Comparison of ENCODE assay signal across 8 cellular contexts in the genomic region with DNA sequence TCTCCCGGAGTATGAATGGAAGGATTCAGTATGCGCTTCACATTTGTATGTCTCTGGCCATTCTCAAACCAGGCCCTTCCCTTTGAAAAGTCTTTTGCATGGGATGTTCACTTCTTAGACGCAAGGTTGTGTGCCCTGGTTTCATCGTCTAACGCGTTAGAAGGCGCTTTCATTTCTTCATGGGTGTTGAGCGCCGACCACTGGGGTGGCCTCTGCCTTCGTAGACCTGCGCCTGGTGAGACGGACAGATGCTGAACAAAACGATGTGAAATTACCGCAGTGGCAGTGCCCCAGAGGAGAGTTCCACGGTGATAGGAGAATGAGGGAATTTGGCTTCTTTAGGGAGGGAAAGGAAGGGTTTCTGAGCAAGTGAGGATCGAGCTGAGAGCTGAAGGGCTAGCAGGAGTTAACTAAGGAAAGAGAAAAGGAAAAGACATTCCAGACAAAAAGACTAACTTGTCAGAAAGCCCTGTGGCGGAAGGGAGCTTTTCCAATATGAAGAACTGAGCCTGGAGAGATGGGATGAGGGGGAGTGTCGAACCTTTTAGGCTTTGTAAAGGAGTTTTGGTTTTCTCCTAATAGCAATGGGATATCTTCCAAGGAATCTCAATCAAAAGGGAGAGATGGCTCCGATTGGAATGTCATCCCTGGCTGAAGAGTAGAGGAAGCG. TPM values are rescaled to one million over a fixed set of nuclear protein-coding genes. Genes with fewer than 3 reads are reported as not detected.
DNase-seq lines count a peak whose midpoint lies in the region; ATAC-seq lines count a peak whose summit lies in the region.

No MANE protein-coding gene starts in this region.

- peak overlapping the region; percentile 84 for H3K9ac ChIP-seq in iPS-15b (ENCODE audit: low read depth, low read length)

- DNase-seq in SIG-M5 treated with dmso at 0.1 percent for 504 hours (lab: John Stamatoyannopoulos, UW; ENCODE audit: unreplicated experiment) (peak; percentile 69), SIG-M5 (lab: John Stamatoyannopoulos, UW) (no peak), OCI-M1 (lab: John Stamatoyannopoulos, UW) (peak; percentile 90), NCI-H1694 treated with DMSO at 0.1 percent for 48 hours (lab: John Stamatoyannopoulos, UW) (no peak)
- DNase-seq in activated naive CD8-positive, alpha-beta T cell treated with anti-CD3 and anti-CD28 coated beads, Interleukin-2, amount 10 ng/mL, durations not matched to agents 7 days and 5 days = peak; percentile 55
- DNase-seq in stimulated activated CD4-positive, alpha-beta T cell treated with anti-CD3 and anti-CD28 coated beads, Interleukin-15, amount 100 ng/mL, for 1 hour (ENCODE audit: low read depth in 1 of 2, low spot score in 1 of 2) = peak; percentile 10 to 24

- peak; percentile 24 for ATAC-seq in HG02852 (IDR thresholded peaks at IDR 0.05; ENCODE audit: unreplicated experiment)
- peak; percentile 10 for ATAC-seq in activated naive CD8-positive, alpha-beta T cell treated with anti-CD3 and anti-CD28 coated beads, Interleukin-2, amount 10 ng/mL, durations not matched to agents 7 days and 5 days (ENCODE audit: low read depth)

- H3K36me3 Mint-ChIP-seq in activated naive CD8-positive, alpha-beta T cell treated with anti-CD3 and anti-CD28 coated beads, Interleukin-2, amount 10 ng/mL, durations not matched to agents 7 days and 5 days = peaks cover 16% of the 10 kb centered on the region

- no peaks in the 10 kb centered on the region for H3K9me3 Mint-ChIP-seq in activated naive CD8-positive, alpha-beta T cell treated with anti-CD3 and anti-CD28 coated beads, Interleukin-2, amount 10 ng/mL, durations not matched to agents 7 days and 5 days

- H3K4me3 ChIP-seq in iPS-15b (ENCODE audit: low read depth, low read length) = peak overlapping the region; percentile 83

- no peak overlapping the region for H3K4me3 Mint-ChIP-seq in activated naive CD8-positive, alpha-beta T cell treated with anti-CD3 and anti-CD28 coated beads, Interleukin-2, amount 10 ng/mL, durations not matched to agents 7 days and 5 days

- H3K27ac Mint-ChIP-seq in activated naive CD8-positive, alpha-beta T cell treated with anti-CD3 and anti-CD28 coated beads, Interleukin-2, amount 10 ng/mL, durations not matched to agents 7 days and 5 days = no peak overlapping the region

- H3K27me3 ChIP-seq in iPS-15b (ENCODE audit: control insufficient read depth, insufficient read depth, low read length) = no peaks in the 10 kb centered on the region

- H3K9me3 ChIP-seq in iPS-15b (ENCODE audit: control insufficient read depth, insufficient read depth, low read length) = no peaks in the 10 kb centered on the region

- H3K4me1 Mint-ChIP-seq in activated naive CD8-positive, alpha-beta T cell treated with anti-CD3 and anti-CD28 coated beads, Interleukin-2, amount 10 ng/mL, durations not matched to agents 7 days and 5 days = peaks cover 24% of the 10 kb centered on the region

- H3K27me3 Mint-ChIP-seq in activated naive CD8-positive, alpha-beta T cell treated with anti-CD3 and anti-CD28 coated beads, Interleukin-2, amount 10 ng/mL, durations not matched to agents 7 days and 5 days = no peaks in the 10 kb centered on the region

- POLR2A ChIA-PET in activated naive CD8-positive, alpha-beta T cell treated with anti-CD3 and anti-CD28 coated beads, Interleukin-2, amount 10 ng/mL, durations not matched to agents 7 days and 5 days (lab: Charles Lee) = interaction anchor here (0.5 to 2.0 kb wide), 6 partner anchors 8 to 175 kb away, joined by 3 to 9 read pairs (median 3); a partner anchor contains a TSS

- peaks cover 2% of the 10 kb centered on the region for H3K4me1 ChIP-seq in iPS-15b (ENCODE audit: control insufficient read depth, insufficient read depth, low read length)

- H3K36me3 ChIP-seq in iPS-15b (ENCODE audit: control insufficient read depth, insufficient read depth, low read length) = no peaks in the 10 kb centered on the region

RNA-seq across cellular contexts. Expression of a gene that starts 0.9 kb away (rescaled TPM):
- total RNA-seq in activated naive CD8-positive, alpha-beta T cell treated with anti-CD3 and anti-CD28 coated beads, Interleukin-2, amount 10 ng/mL, durations not matched to agents 7 days and 5 days = 10 to 100 TPM; 31.9 to 34.9 TPM

RNA-seq across cellular contexts. Expression of a gene that starts 1.3 kb away (rescaled TPM):
- 10 to 100 TPM; 62.3 to 66.6 TPM for total RNA-seq in activated naive CD8-positive, alpha-beta T cell treated with anti-CD3 and anti-CD28 coated beads, Interleukin-2, amount 10 ng/mL, durations not matched to agents 7 days and 5 days

RNA-seq across cellular contexts. Expression of a gene that starts 38.0 kb away (rescaled TPM):
- 10 to 100 TPM; 29.8 to 30.3 TPM for total RNA-seq in activated naive CD8-positive, alpha-beta T cell treated with anti-CD3 and anti-CD28 coated beads, Interleukin-2, amount 10 ng/mL, durations not matched to agents 7 days and 5 days

Comparison
In these comparisons a context has a peak if more than half of its experiments do, and no peak if none do; other contexts are left out.
1. DNase-seq: peak in SIG-M5 treated with dmso at 0.1 percent for 504 hours (single experiment), OCI-M1 (single experiment), activated naive CD8-positive, alpha-beta T cell treated with anti-CD3 and anti-CD28 coated beads, Interleukin-2, amount 10 ng/mL, durations not matched to agents 7 days and 5 days (single experiment) and stimulated activated CD4-positive, alpha-beta T cell treated with anti-CD3 and anti-CD28 coated beads, Interleukin-15, amount 100 ng/mL, for 1 hour (2 of 2); none in SIG-M5 (single experiment) and NCI-H1694 treated with DMSO at 0.1 percent for 48 hours (single experiment).